ENCODE assay signal across 19 cellular contexts in the genomic region with DNA sequence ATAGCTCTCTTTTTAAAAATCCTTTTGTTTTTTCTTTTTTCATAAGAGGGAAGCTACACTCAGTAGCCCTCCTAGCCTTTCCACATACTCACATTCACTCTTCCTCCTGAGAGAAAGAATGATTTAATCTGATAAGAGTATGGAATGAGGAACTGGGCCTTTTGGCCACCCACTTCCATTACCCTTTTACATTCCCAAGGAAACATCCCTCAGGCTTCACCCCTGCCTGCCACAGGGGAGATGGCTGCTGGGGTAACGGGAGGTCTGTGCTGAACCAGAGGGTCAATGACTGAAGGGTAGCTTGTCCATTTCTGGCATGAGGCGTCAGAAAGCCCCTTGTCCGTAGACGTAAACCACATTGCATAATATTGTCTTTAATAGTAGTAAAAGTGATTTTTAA.
"Had no signal": no experiment of that assay in that cellular context is flagged by ENCODE, and none has a peak within 500 bp of the region (broad histone marks: within the 10 kb centered on the region; RNA-seq: fewer than 3 reads in every experiment).

No MANE protein-coding gene starts in this region.

- DNase-seq: KBM-7, NCI-H1092, NCI-H1105 treated with DMSO at 0.1 percent for 48 hours, NCI-H1417 treated with DMSO at 0.1 percent for 48 hours, NCI-H146, NCI-H1694 treated with DMSO at 0.1 percent for 48 hours, NCI-H1930, NCI-H2081, NCI-H2107, NCI-H2227 treated with DMSO at 0.1 percent for 48 hours, NCI-H524, NCI-H526 treated with DMSO at 0.1 percent for 48 hours, NCI-H774, PC-3, SHP77, SK-N-SH, SW 1271 had no signal

- H3K9me3 ChIP-seq: SK-N-SH had no signal

- H3K4me2 ChIP-seq: SK-N-SH had no signal

- H3K9ac ChIP-seq: SK-N-SH had no signal

- ATAC-seq: Panc1, PC-3 had no signal

- H3K27ac ChIP-seq: RWPE1 had no signal

- H3K9me2 ChIP-seq: SK-N-SH had no signal
